21 cellular contexts compared by ENCODE assay signal in the genomic region with DNA sequence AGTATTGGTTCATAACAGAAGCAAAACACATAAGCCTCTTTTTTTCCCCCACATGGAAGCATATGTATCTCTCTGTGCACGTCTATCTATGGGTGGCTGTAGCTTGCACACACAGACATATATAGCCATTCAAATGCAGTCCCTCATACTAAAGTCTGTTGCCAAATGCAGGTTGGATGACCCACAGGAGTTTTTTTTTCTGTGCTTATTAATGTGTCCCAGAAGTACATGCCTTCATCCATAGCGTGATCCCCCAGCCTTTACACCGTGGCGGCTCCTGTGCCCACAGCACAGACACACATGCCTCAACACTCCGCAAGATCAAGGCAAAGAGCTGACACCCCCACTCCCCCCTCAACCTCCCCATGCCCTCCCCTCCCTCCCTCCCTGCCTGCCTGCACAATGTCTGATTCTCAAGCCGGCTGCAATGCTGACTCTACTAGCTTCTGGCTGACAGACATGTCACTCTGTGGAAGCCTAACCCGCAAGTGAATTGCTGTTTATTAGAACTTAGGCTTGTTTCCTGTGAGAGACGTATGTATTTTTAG. TPM values are rescaled to one million over a fixed set of nuclear protein-coding genes. Genes with fewer than 3 reads are reported as not detected.
A peak's percentile ranks its signal among the peaks of the same experiment; 100 is the strongest.
DNase-seq lines count a peak whose midpoint lies in the region; ATAC-seq and TF ChIP-seq lines count a peak whose summit lies in the region.
"Had no signal": no experiment of that assay in that cellular context is flagged by ENCODE, and none has a peak within 500 bp of the region (broad histone marks: within the 10 kb centered on the region; RNA-seq: fewer than 3 reads in every experiment).

No MANE protein-coding gene starts in this region.

- H3K9me3 Mint-ChIP-seq in brain, result peaks cover 0 to 2% (median 0%) of the 10 kb centered on the region in 5 experiments
- no peaks in the 10 kb centered on the region for H3K9me3 Mint-ChIP-seq in stimulated activated naive CD8-positive, alpha-beta T cell treated with anti-CD3 and anti-CD28 coated beads, Interleukin-15, amount 100 ng/mL, for 72 hours

- peaks cover 57% of the 10 kb centered on the region for H3K4me1 Mint-ChIP-seq in brain
- H3K4me1 Mint-ChIP-seq in stimulated activated naive CD8-positive, alpha-beta T cell treated with anti-CD3 and anti-CD28 coated beads, Interleukin-15, amount 100 ng/mL, for 72 hours, result peaks cover 8% of the 10 kb centered on the region

- DNase-seq in BE2C, result no peak
- DNase-seq in stimulated activated naive CD8-positive, alpha-beta T cell treated with anti-CD3 and anti-CD28 coated beads, Interleukin-15, amount 100 ng/mL, for 72 hours, result no peak
- DNase-seq: ACHN, DMS53, GF-D8, IMR-90, NCI-H1105 treated with DMSO at 0.1 percent for 48 hours, NCI-H2081, NCI-H2171 treated with DMSO at 0.1 percent for 48 hours, NCI-H446 treated with DMSO at 0.1 percent for 48 hours, NCI-H748 treated with DMSO at 0.1 percent for 48 hours, OCI-M1, Right ventricle myocardium superior, SW 1271 had no signal

- no peaks in the 10 kb centered on the region for H3K4me1 ChIP-seq in BE2C
- H3K4me1 ChIP-seq in BLaER1 treated with 17β-estradiol and CSF1 and Interleukin-3, amounts not matched to agents 10 nM and 100 nM, result peaks cover 0 to 21% (median 13%) of the 10 kb centered on the region in 10 experiments; a peak in 15 of 20 replicates

- peaks cover 0 to 12% (median 0%) of the 10 kb centered on the region in 11 experiments; a peak in 3 of 22 replicates for H4K20me1 ChIP-seq in BLaER1 treated with 17β-estradiol and CSF1 and Interleukin-3, amounts not matched to agents 10 nM and 100 nM
- no peaks in the 10 kb centered on the region for H4K20me1 ChIP-seq in neural cell (ENCODE audit: insufficient read depth)

- H2AFZ ChIP-seq in neural cell (ENCODE audit: low read depth, low read length), result no peak overlapping the region

- no peak for TF ChIP-seq RAD21 in neural cell (conservative IDR thresholded peaks at IDR 0.05)

- H3K36me3 ChIP-seq in BE2C (no peaks in the 10 kb centered on the region), neural cell (ENCODE audit: insufficient read depth, low read length) (no peaks in the 10 kb centered on the region)
- no peaks in the 10 kb centered on the region for H3K36me3 ChIP-seq in BLaER1 treated with 17β-estradiol and CSF1 and Interleukin-3, amounts not matched to agents 10 nM and 100 nM

- peaks cover 71% of the 10 kb centered on the region for H3K27me3 Mint-ChIP-seq in brain
- H3K27me3 Mint-ChIP-seq in stimulated activated naive CD8-positive, alpha-beta T cell treated with anti-CD3 and anti-CD28 coated beads, Interleukin-15, amount 100 ng/mL, for 72 hours, result peaks cover 93% of the 10 kb centered on the region

- no peak for TF ChIP-seq EP300 in neural cell (conservative IDR thresholded peaks at IDR 0.05; ENCODE audit: poor library complexity, severe bottlenecking)

- peak overlapping the region in 9 of 11 experiments; percentile 5 to 60 (median 34); a peak in 15 of 22 replicates for H3K4me2 ChIP-seq in BLaER1 treated with 17β-estradiol and CSF1 and Interleukin-3, amounts not matched to agents 10 nM and 100 nM
- peak overlapping the region; percentile 72 for H3K4me2 ChIP-seq in neural cell (ENCODE audit: low read length)
- H3K4me2 ChIP-seq: KMS-11 had no signal

- H3K9me2 ChIP-seq in neural cell (ENCODE audit: insufficient read depth, low read length), result no peaks in the 10 kb centered on the region

- no peak overlapping the region for H3K9ac ChIP-seq in BLaER1 treated with 17β-estradiol and CSF1 and Interleukin-3, amounts not matched to agents 10 nM and 100 nM
- peak overlapping the region; percentile 50 for H3K9ac ChIP-seq in neural cell (ENCODE audit: low read length)
- H3K9ac ChIP-seq: KMS-11 had no signal

- peak overlapping the region in 3 of 5 experiments; percentile 21 to 85 (median 25) for H3K27ac Mint-ChIP-seq in brain
- no peak overlapping the region for H3K27ac Mint-ChIP-seq in stimulated activated naive CD8-positive, alpha-beta T cell treated with anti-CD3 and anti-CD28 coated beads, Interleukin-15, amount 100 ng/mL, for 72 hours
- H3K27ac Mint-ChIP-seq: CD14-positive monocyte had no signal

- H3K9me3 ChIP-seq in BE2C, result no peaks in the 10 kb centered on the region
- no peaks in the 10 kb centered on the region for H3K9me3 ChIP-seq in BLaER1 treated with 17β-estradiol and CSF1 and Interleukin-3, amounts not matched to agents 10 nM and 100 nM (replicated peaks in 1 of 11)
- no peaks in the 10 kb centered on the region for H3K9me3 ChIP-seq in neural cell (ENCODE audit: low read length)

- H3K27me3 ChIP-seq in BE2C (peaks cover 11% of the 10 kb centered on the region; the same call in 1 of the 2 replicates), neural cell (ENCODE audit: insufficient read depth, low read depth, low read length) (peaks cover 28% of the 10 kb centered on the region)
- H3K27me3 ChIP-seq in BLaER1 treated with 17β-estradiol and CSF1 and Interleukin-3, amounts not matched to agents 10 nM and 100 nM, result peaks cover 32 to 43% (median 40%) of the 10 kb centered on the region in 11 experiments

- H3K79me2 ChIP-seq in neural cell (replicated peaks; ENCODE audit: insufficient read depth, low read length), result no peaks in the 10 kb centered on the region

- H3F3A ChIP-seq in neural cell (ENCODE audit: insufficient read depth, low read length, poor library complexity, severe bottlenecking), result no peaks in the 10 kb centered on the region

- peak overlapping the region; percentile 60 for H3K4me3 ChIP-seq in BE2C (ENCODE audit: low read depth, low read length)
- no peak overlapping the region for H3K4me3 ChIP-seq in BLaER1 treated with 17β-estradiol and CSF1 and Interleukin-3, amounts not matched to agents 10 nM and 100 nM
- H3K4me3 ChIP-seq in neural cell (ENCODE audit: low read length), result peak overlapping the region; percentile 81

- H3K4me3 Mint-ChIP-seq in brain, result peak overlapping the region; percentile 79 to 89 (median 84)
- no peak overlapping the region for H3K4me3 Mint-ChIP-seq in stimulated activated naive CD8-positive, alpha-beta T cell treated with anti-CD3 and anti-CD28 coated beads, Interleukin-15, amount 100 ng/mL, for 72 hours

- ATAC-seq in stimulated activated naive CD8-positive, alpha-beta T cell treated with anti-CD3 and anti-CD28 coated beads, Interleukin-15, amount 100 ng/mL, for 72 hours, result no peak
- ATAC-seq in GM18861 (IDR thresholded peaks at IDR 0.05; ENCODE audit: unreplicated experiment), result no peak
- ATAC-seq in HG03460 (IDR thresholded peaks at IDR 0.05; ENCODE audit: unreplicated experiment), result no peak

- H3K36me3 Mint-ChIP-seq in brain, result no peaks in the 10 kb centered on the region
- H3K36me3 Mint-ChIP-seq: CD14-positive monocyte had no signal

- H3K27ac ChIP-seq in BLaER1 treated with 17β-estradiol and CSF1 and Interleukin-3, amounts not matched to agents 10 nM and 100 nM, result no peak overlapping the region
- peak overlapping the region; percentile 40 for H3K27ac ChIP-seq in neural cell (ENCODE audit: low read length)
- H3K27ac ChIP-seq: KMS-11 had no signal

- TF ChIP-seq CTCF in BE2C (IDR thresholded peaks at IDR 0.05; ENCODE audit: low read depth, low read length) (no peak), brain (conservative IDR thresholded peaks at IDR 0.05) (no peak), neural cell (IDR thresholded peaks at IDR 0.05; ENCODE audit: poor library complexity, severe bottlenecking) (no peak)

TF ChIP-seq in neural cell, 6 proteins besides CTCF, POLR2A, EP300 and RAD21:
- TF ChIP-seq MXI1 (conservative IDR thresholded peaks at IDR 0.05; ENCODE audit: poor library complexity, severe bottlenecking) (peak; percentile 25), TAF1 (IDR thresholded peaks at IDR 0.05; ENCODE audit: low read depth) (no peak)
TF ChIP-seq in neural cell: peak in this region for 1.

RNA-seq across cellular contexts. Expression of a gene that starts 2.3 kb away (rescaled TPM):
- polyA plus RNA-seq in BE2C (2012; ENCODE audit: insufficient read depth, insufficient read length, low read depth), result 0.48 TPM
- polyA plus RNA-seq in brain (ENCODE audit: insufficient read depth, low read depth, low replicate concordance) (0.61 TPM), neural cell (1.5 TPM in 2 replicates)
- 2.9 and 4.3 TPM in 2 replicates for polyA minus RNA-seq in neural cell
- polyA plus RNA-seq: CD14-positive monocyte, IMR-90 had no signal

Comparison
In these comparisons a context has a peak if more than half of its experiments do, and no peak if none do; other contexts are left out.
1. H3K4me3 ChIP-seq: peak in BE2C (single experiment) and neural cell (single experiment); none in BLaER1 treated with 17β-estradiol and CSF1 and Interleukin-3, amounts not matched to agents 10 nM and 100 nM (0 of 10).
2. H3K27ac Mint-ChIP-seq: peak in brain (3 of 5); none in stimulated activated naive CD8-positive, alpha-beta T cell treated with anti-CD3 and anti-CD28 coated beads, Interleukin-15, amount 100 ng/mL, for 72 hours (0 of 2).
3. H3K4me3 Mint-ChIP-seq: peak in brain (5 of 5); none in stimulated activated naive CD8-positive, alpha-beta T cell treated with anti-CD3 and anti-CD28 coated beads, Interleukin-15, amount 100 ng/mL, for 72 hours (0 of 2).